ENCODE assay signal across 10 cellular contexts in the genomic region with DNA sequence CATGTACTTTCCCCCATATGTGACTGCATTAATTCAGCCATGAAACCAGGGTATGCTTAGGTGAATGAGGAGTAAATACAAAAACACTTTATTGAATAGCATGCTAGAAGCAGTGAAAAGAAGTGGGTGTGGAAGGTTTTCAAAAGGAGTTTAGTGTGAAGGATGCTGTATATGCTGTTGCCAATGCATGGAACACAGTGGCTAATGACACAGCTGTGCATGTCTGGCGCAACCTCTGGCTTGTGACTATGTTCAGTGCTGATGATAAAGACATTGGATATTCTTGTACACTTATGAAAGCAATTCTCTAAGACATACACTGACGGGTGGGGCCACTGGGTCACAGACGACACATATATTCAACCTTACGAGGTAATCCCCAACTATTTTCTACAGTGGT. TPM values are rescaled to one million over a fixed set of nuclear protein-coding genes. Genes with fewer than 3 reads are reported as not detected.
DNase-seq lines count a peak whose midpoint lies in the region; ATAC-seq, FAIRE-seq and TF ChIP-seq lines count a peak whose summit lies in the region.
"Had no signal": no experiment of that assay in that cellular context is flagged by ENCODE, and none has a peak within 500 bp of the region (broad histone marks: within the 10 kb centered on the region; RNA-seq: fewer than 3 reads in every experiment).

No MANE protein-coding gene starts in this region.

- 76% methylated on average over 4 of the region's 4 CpGs for WGBS in A549 (ENCODE audit: missing lambda C conversion rate)

- peaks cover 33% of the 10 kb centered on the region for H3K4me1 Mint-ChIP-seq in activated T-cell treated with anti-CD3 and anti-CD28 coated beads, Interleukin-2, amount 50 U/mL, for 72 hours (ENCODE audit: low read depth)
- H3K4me1 Mint-ChIP-seq in endothelial cell (ENCODE audit: unreplicated experiment), result peaks cover 13% of the 10 kb centered on the region
- H3K4me1 Mint-ChIP-seq: CD4-positive, CD25-positive, alpha-beta regulatory T cell had no signal

- H3K4me3 Mint-ChIP-seq in activated T-cell treated with anti-CD3 and anti-CD28 coated beads, Interleukin-2, amount 50 U/mL, for 72 hours, result peak overlapping the region in 1 of 2 donors; percentile 14
- H3K4me3 Mint-ChIP-seq in endothelial cell (ENCODE audit: unreplicated experiment), result no peak overlapping the region
- H3K4me3 Mint-ChIP-seq: CD4-positive, CD25-positive, alpha-beta regulatory T cell had no signal

- H3K36me3 Mint-ChIP-seq in activated T-cell treated with anti-CD3 and anti-CD28 coated beads, Interleukin-2, amount 50 U/mL, for 72 hours (ENCODE audit: insufficient read depth in 2 of 2), result peaks cover 2% of the 10 kb centered on the region in 2 donors
- no peaks in the 10 kb centered on the region for H3K36me3 Mint-ChIP-seq in endothelial cell (ENCODE audit: low read depth, unreplicated experiment)
- H3K36me3 Mint-ChIP-seq: CD4-positive, CD25-positive, alpha-beta regulatory T cell had no signal

- H3K4me1 ChIP-seq in A549, result peaks cover 12% of the 10 kb centered on the region; the same call in 2 of the 3 replicates
- H3K4me1 ChIP-seq: SJCRH30 had no signal

- H3K4me2 ChIP-seq in A549, result peak overlapping the region; percentile 42; the same call in 1 of the 3 replicates

- TF ChIP-seq CTCF in A549 (IDR thresholded peaks at IDR 0.05) (no peak), endothelial cell (IDR thresholded peaks at IDR 0.05; ENCODE audit: unreplicated experiment) (no peak)

- H3K27me3 Mint-ChIP-seq in activated T-cell treated with anti-CD3 and anti-CD28 coated beads, Interleukin-2, amount 50 U/mL, for 72 hours (ENCODE audit: low read depth), result peaks cover 38% of the 10 kb centered on the region
- H3K27me3 Mint-ChIP-seq in endothelial cell (ENCODE audit: unreplicated experiment), result no peaks in the 10 kb centered on the region

- FAIRE-seq in A549 (lab: Jason Lieb, UNC), result no peak

- no peak overlapping the region for H3K27ac Mint-ChIP-seq in activated T-cell treated with anti-CD3 and anti-CD28 coated beads, Interleukin-2, amount 50 U/mL, for 72 hours
- no peak overlapping the region for H3K27ac Mint-ChIP-seq in endothelial cell (ENCODE audit: unreplicated experiment)
- H3K27ac Mint-ChIP-seq: CD4-positive, CD25-positive, alpha-beta regulatory T cell had no signal

- TF ChIP-seq EP300 in A549 (IDR thresholded peaks at IDR 0.05), result no peak

- no peak for TF ChIP-seq POLR2A in A549 (IDR thresholded peaks at IDR 0.05; ENCODE audit: low read length)

- no peak for DNase-seq in A549 (ENCODE audit: low read depth in 1 of 2, low spot score in 1 of 2)
- DNase-seq in activated T-cell treated with anti-CD3 and anti-CD28 coated beads, Interleukin-2, amount 50 U/mL, for 72 hours, result peak; percentile 13 to 16
- no peak for DNase-seq in NCI-H1092 (lab: John Stamatoyannopoulos, UW)
- no peak for DNase-seq in endothelial cell (ENCODE audit: low spot score)
- no peak for DNase-seq in DMS53 (lab: John Stamatoyannopoulos, UW)
- DNase-seq in NCI-H524 (lab: John Stamatoyannopoulos, UW), result no peak
- DNase-seq: SJCRH30 had no signal

- CTCF ChIA-PET in A549 (lab: Yijun Ruan, JAX), result interaction anchor here (0.7 to 1.4 kb wide), 2 partner anchors 9 to 821 kb away, joined by 3 read pairs; no protein-coding TSS in a partner anchor

- H3K9me3 Mint-ChIP-seq in activated T-cell treated with anti-CD3 and anti-CD28 coated beads, Interleukin-2, amount 50 U/mL, for 72 hours, result no peaks in the 10 kb centered on the region
- H3K9me3 Mint-ChIP-seq in endothelial cell (ENCODE audit: unreplicated experiment), result no peaks in the 10 kb centered on the region
- H3K9me3 Mint-ChIP-seq: CD4-positive, CD25-positive, alpha-beta regulatory T cell had no signal

- POLR2A ChIA-PET in A549 (lab: Yijun Ruan, JAX), result no interaction called here

- TF ChIP-seq RAD21 in A549 (conservative IDR thresholded peaks at IDR 0.05 in 1 of 2, IDR thresholded peaks at IDR 0.05 in 1 of 2), result no peak

- no peaks in the 10 kb centered on the region for H3K9me3 ChIP-seq in A549
- H3K9me3 ChIP-seq: SJCRH30 had no signal

- no peak overlapping the region for H3K4me3 ChIP-seq in A549
- H3K4me3 ChIP-seq: SJCRH30 had no signal

- ATAC-seq in A549 (peak in 1 of 2 experiments; percentile 43; a peak in 2 of 6 replicates), GM19035 (IDR thresholded peaks at IDR 0.05; ENCODE audit: unreplicated experiment) (peak; percentile 30), HG02885 (IDR thresholded peaks at IDR 0.05; ENCODE audit: poor library complexity, unreplicated experiment) (peak; percentile 51)
- ATAC-seq in activated T-cell treated with anti-CD3 and anti-CD28 coated beads, Interleukin-2, amount 50 U/mL, for 72 hours (replicated peaks in 1 of 2), result peak; percentile 68 to 79

- no peak overlapping the region for H3K27ac ChIP-seq in A549
- H3K27ac ChIP-seq: SJCRH30 had no signal

TF ChIP-seq in A549, 52 proteins besides CTCF, POLR2A, EP300 and RAD21 (continues in another document):
- TF ChIP-seq RARB (CRISPR knock-in tag; IDR thresholded peaks at IDR 0.05), result no peak
- TF ChIP-seq HDAC2 (IDR thresholded peaks at IDR 0.05), result no peak
- no peak for TF ChIP-seq BCL3 (IDR thresholded peaks at IDR 0.05)
- no peak for TF ChIP-seq TP53 (CRISPR knock-in tag; IDR thresholded peaks at IDR 0.05)
- no peak for TF ChIP-seq EHF (CRISPR knock-in tag; IDR thresholded peaks at IDR 0.05)
- TF ChIP-seq, protein P1, sequence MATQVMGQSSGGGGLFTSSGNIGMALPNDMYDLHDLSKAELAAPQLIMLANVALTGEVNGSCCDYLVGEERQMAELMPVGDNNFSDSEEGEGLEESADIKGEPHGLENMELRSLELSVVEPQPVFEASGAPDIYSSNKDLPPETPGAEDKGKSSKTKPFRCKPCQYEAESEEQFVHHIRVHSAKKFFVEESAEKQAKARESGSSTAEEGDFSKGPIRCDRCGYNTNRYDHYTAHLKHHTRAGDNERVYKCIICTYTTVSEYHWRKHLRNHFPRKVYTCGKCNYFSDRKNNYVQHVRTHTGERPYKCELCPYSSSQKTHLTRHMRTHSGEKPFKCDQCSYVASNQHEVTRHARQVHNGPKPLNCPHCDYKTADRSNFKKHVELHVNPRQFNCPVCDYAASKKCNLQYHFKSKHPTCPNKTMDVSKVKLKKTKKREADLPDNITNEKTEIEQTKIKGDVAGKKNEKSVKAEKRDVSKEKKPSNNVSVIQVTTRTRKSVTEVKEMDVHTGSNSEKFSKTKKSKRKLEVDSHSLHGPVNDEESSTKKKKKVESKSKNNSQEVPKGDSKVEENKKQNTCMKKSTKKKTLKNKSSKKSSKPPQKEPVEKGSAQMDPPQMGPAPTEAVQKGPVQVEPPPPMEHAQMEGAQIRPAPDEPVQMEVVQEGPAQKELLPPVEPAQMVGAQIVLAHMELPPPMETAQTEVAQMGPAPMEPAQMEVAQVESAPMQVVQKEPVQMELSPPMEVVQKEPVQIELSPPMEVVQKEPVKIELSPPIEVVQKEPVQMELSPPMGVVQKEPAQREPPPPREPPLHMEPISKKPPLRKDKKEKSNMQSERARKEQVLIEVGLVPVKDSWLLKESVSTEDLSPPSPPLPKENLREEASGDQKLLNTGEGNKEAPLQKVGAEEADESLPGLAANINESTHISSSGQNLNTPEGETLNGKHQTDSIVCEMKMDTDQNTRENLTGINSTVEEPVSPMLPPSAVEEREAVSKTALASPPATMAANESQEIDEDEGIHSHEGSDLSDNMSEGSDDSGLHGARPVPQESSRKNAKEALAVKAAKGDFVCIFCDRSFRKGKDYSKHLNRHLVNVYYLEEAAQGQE (IDR thresholded peaks at IDR 0.05), result no peak
- no peak for TF ChIP-seq HOXB13 (CRISPR knock-in tag; IDR thresholded peaks at IDR 0.05; ENCODE audit: low read depth)
- TF ChIP-seq JUN (IDR thresholded peaks at IDR 0.05), result no peak
- no peak for TF ChIP-seq HOXB5 (CRISPR knock-in tag; IDR thresholded peaks at IDR 0.05)
- TF ChIP-seq, protein P2, sequence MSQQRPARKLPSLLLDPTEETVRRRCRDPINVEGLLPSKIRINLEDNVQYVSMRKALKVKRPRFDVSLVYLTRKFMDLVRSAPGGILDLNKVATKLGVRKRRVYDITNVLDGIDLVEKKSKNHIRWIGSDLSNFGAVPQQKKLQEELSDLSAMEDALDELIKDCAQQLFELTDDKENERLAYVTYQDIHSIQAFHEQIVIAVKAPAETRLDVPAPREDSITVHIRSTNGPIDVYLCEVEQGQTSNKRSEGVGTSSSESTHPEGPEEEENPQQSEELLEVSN (IDR thresholded peaks at IDR 0.05; ENCODE audit: borderline replicate concordance, low read depth), result no peak
- no peak for TF ChIP-seq SMC3 (IDR thresholded peaks at IDR 0.05)

RNA-seq across cellular contexts. Expression of gene SOX21, which starts 55.2 kb away (rescaled TPM):
- 6.1 and 6.9 TPM in 2 replicates for polyA plus RNA-seq in A549 (2011; rRNA removed)
- 3.2 and 4.3 TPM in 2 replicates for polyA plus RNA-seq in A549 (2012; cell fraction: cytosol; rRNA removed)
- polyA plus RNA-seq in A549 (2012; cell fraction: nucleus; rRNA removed), result 2.4 and 2.5 TPM in 2 replicates
- 0.28 to 0.62 TPM (median 0.45 TPM) in 3 replicates for polyA plus RNA-seq in A549 (2017; fragmentation: RNase III; extraction: RNeasy Plus Mini Kit Qiagen cat#74134 plus additional on column Dnase treatment)
- 4.1 and 5.0 TPM in 2 replicates for polyA minus RNA-seq in A549 (2011; rRNA and poly(A)+ RNA removed)
- not detected for total RNA-seq in activated T-cell treated with anti-CD3 and anti-CD28 coated beads, Interleukin-2, amount 50 U/mL, for 72 hours
- total RNA-seq in endothelial cell (ENCODE audit: unreplicated experiment), result not detected
- total RNA-seq: CD4-positive, CD25-positive, alpha-beta regulatory T cell; SJCRH30 had no signal
- polyA plus RNA-seq: CD4-positive, CD25-positive, alpha-beta regulatory T cell had no signal

RNA-seq across cellular contexts. Expression of gene GPR180, which starts 55.5 kb away (rescaled TPM):
- polyA plus RNA-seq in A549 (2011; rRNA removed), result 6.3 and 7.8 TPM in 2 replicates
- polyA plus RNA-seq in A549 (2012; cell fraction: cytosol; rRNA removed), result 1.1 and 1.4 TPM in 2 replicates
- polyA plus RNA-seq in A549 (2012; cell fraction: nucleus; rRNA removed), result 0.85 and 1.1 TPM in 2 replicates
- polyA plus RNA-seq in A549 (2017; fragmentation: RNase III; extraction: RNeasy Plus Mini Kit Qiagen cat#74134 plus additional on column Dnase treatment), result 3.4 to 3.8 TPM (median 3.6 TPM) in 3 replicates
- polyA minus RNA-seq in A549 (2011; rRNA and poly(A)+ RNA removed), result 4.6 and 5.4 TPM in 2 replicates
- total RNA-seq in activated T-cell treated with anti-CD3 and anti-CD28 coated beads, Interleukin-2, amount 50 U/mL, for 72 hours, result 1 to 10 TPM; 7.6 to 7.9 TPM
- 3.6 TPM for total RNA-seq in endothelial cell (ENCODE audit: unreplicated experiment)

Comparison
In these comparisons a context has a peak if more than half of its experiments do, and no peak if none do; other contexts are left out.
1. DNase-seq: peak in activated T-cell treated with anti-CD3 and anti-CD28 coated beads, Interleukin-2, amount 50 U/mL, for 72 hours (2 of 2); none in A549 (0 of 2), NCI-H1092 (single experiment), endothelial cell (single experiment), DMS53 (single experiment) and NCI-H524 (0 of 2).